In genomic region chr11:17171342-17171741, GRCh38 we compare ENCODE assay signal across 1 cellular context.
TF ChIP-seq lines count a peak whose summit lies in the region.

No MANE protein-coding gene starts in this region.

TF ChIP-seq in endothelial cell of umbilical vein, 7 proteins besides CTCF, POLR2A, EP300 and RAD21:
- no peak for TF ChIP-seq POLR2AphosphoS5 (IDR thresholded peaks at IDR 0.05; ENCODE audit: insufficient read depth, low read depth, low read length)
- TF ChIP-seq JUN (IDR thresholded peaks at IDR 0.05; ENCODE audit: borderline replicate concordance, insufficient read depth, insufficient read length, low read depth), result peak; percentile 37
